25 cellular contexts compared by ENCODE assay signal in the genomic region with DNA sequence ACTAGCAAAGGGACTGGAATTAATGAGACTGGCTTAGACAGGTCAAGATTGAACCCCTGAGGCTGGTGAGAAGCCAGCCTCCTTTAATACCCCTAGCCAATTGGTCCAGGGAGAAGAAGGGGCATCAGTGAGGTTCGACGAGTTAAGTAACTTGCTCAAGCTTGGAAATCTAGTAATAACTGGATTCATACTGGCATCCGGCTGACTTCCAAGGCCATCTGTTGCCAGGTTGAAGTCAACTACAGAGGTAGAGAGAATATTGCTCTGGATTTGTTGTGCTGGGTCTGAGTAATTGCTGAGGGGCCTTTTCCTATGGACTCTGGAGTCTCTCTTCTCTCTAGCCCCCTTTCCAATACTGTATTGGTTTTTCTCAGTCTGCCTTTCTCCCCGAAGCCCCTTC. TPM values are rescaled to one million over a fixed set of nuclear protein-coding genes. Genes with fewer than 3 reads are reported as not detected.
DNase-seq lines count a peak whose midpoint lies in the region; ATAC-seq and TF ChIP-seq lines count a peak whose summit lies in the region.
"Had no signal": no experiment of that assay in that cellular context is flagged by ENCODE, and none has a peak within 500 bp of the region (broad histone marks: within the 10 kb centered on the region; RNA-seq: fewer than 3 reads in every experiment).

No MANE protein-coding gene starts in this region.

- H3K36me3 ChIP-seq in CD8-positive, alpha-beta memory T cell (ENCODE audit: insufficient read depth, low read length), result peaks cover 9% of the 10 kb centered on the region
- H3K36me3 ChIP-seq in neutrophil, result peaks cover 45% of the 10 kb centered on the region

- no peak for TF ChIP-seq CTCF in neutrophil (IDR thresholded peaks at IDR 0.05)

- peak overlapping the region; percentile 61 for H3K27ac Mint-ChIP-seq in activated T-cell treated with anti-CD3 and anti-CD28 coated beads, Interleukin-2, amount 50 U/mL, for 24 hours
- H3K27ac Mint-ChIP-seq in activated T-cell treated with anti-CD3 and anti-CD28 coated beads, Interleukin-2, amount 50 U/mL, for 72 hours, result no peak overlapping the region
- H3K27ac Mint-ChIP-seq in CD8-positive, alpha-beta memory T cell, result peak overlapping the region in 5 of 8 donors; percentile 11 to 83 (median 63)
- peak overlapping the region; percentile 69 for H3K27ac Mint-ChIP-seq in activated T-helper 2 cell treated with anti-CD3 and anti-CD28 coated beads, Interferon-gamma antibody, Interleukin-2, Interleukin-4, amounts not matched to agents 10 μg/mL and 5 μg/mL and 100 μg/mL, durations not matched to agents 14 hours and 24 hours and 36 hours

- H3K36me3 Mint-ChIP-seq in activated T-cell treated with anti-CD3 and anti-CD28 coated beads, Interleukin-2, amount 50 U/mL, for 24 hours (ENCODE audit: low read depth), result peaks cover 48% of the 10 kb centered on the region
- peaks cover 2 to 11% of the 10 kb centered on the region in 2 donors for H3K36me3 Mint-ChIP-seq in activated T-cell treated with anti-CD3 and anti-CD28 coated beads, Interleukin-2, amount 50 U/mL, for 72 hours (ENCODE audit: insufficient read depth in 2 of 2)
- peaks cover 2 to 53% (median 5%) of the 10 kb centered on the region in 3 donors for H3K36me3 Mint-ChIP-seq in CD8-positive, alpha-beta memory T cell
- H3K36me3 Mint-ChIP-seq in activated T-helper 2 cell treated with anti-CD3 and anti-CD28 coated beads, Interferon-gamma antibody, Interleukin-2, Interleukin-4, amounts not matched to agents 10 μg/mL and 5 μg/mL and 100 μg/mL, durations not matched to agents 14 hours and 24 hours and 36 hours (ENCODE audit: low read depth), result peaks cover 42% of the 10 kb centered on the region

- H3K4me1 Mint-ChIP-seq in activated T-cell treated with anti-CD3 and anti-CD28 coated beads, Interleukin-2, amount 50 U/mL, for 24 hours (ENCODE audit: low read depth), result peaks cover 59% of the 10 kb centered on the region
- H3K4me1 Mint-ChIP-seq in activated T-cell treated with anti-CD3 and anti-CD28 coated beads, Interleukin-2, amount 50 U/mL, for 72 hours (ENCODE audit: low read depth), result peaks cover 57% of the 10 kb centered on the region
- H3K4me1 Mint-ChIP-seq in CD8-positive, alpha-beta memory T cell, result peaks cover 53 to 54% (median 53%) of the 10 kb centered on the region in 3 donors
- H3K4me1 Mint-ChIP-seq in activated T-helper 2 cell treated with anti-CD3 and anti-CD28 coated beads, Interferon-gamma antibody, Interleukin-2, Interleukin-4, amounts not matched to agents 10 μg/mL and 5 μg/mL and 100 μg/mL, durations not matched to agents 14 hours and 24 hours and 36 hours (ENCODE audit: low read depth), result peaks cover 41% of the 10 kb centered on the region

- peaks cover 18% of the 10 kb centered on the region for H3K4me1 ChIP-seq in CD8-positive, alpha-beta memory T cell (ENCODE audit: insufficient read depth, low read length)
- H3K4me1 ChIP-seq in neutrophil (ENCODE audit: control insufficient read depth in 1 of 2, insufficient read depth in 1 of 2, low read depth in 1 of 2, low read length in 1 of 2), result peaks cover 61% of the 10 kb centered on the region in 2 experiments
- H3K4me1 ChIP-seq: prostate gland had no signal

- H3K27me3 Mint-ChIP-seq in activated T-cell treated with anti-CD3 and anti-CD28 coated beads, Interleukin-2, amount 50 U/mL, for 24 hours, result no peaks in the 10 kb centered on the region
- H3K27me3 Mint-ChIP-seq in activated T-cell treated with anti-CD3 and anti-CD28 coated beads, Interleukin-2, amount 50 U/mL, for 72 hours (ENCODE audit: low read depth), result no peaks in the 10 kb centered on the region
- peaks cover 0 to 3% of the 10 kb centered on the region in 2 donors for H3K27me3 Mint-ChIP-seq in CD8-positive, alpha-beta memory T cell
- H3K27me3 Mint-ChIP-seq in activated T-helper 2 cell treated with anti-CD3 and anti-CD28 coated beads, Interferon-gamma antibody, Interleukin-2, Interleukin-4, amounts not matched to agents 10 μg/mL and 5 μg/mL and 100 μg/mL, durations not matched to agents 14 hours and 24 hours and 36 hours (ENCODE audit: low read depth), result no peaks in the 10 kb centered on the region

- no peaks in the 10 kb centered on the region for H3K27me3 ChIP-seq in CD8-positive, alpha-beta memory T cell (ENCODE audit: insufficient read depth, low read length, poor library complexity, severe bottlenecking)
- no peaks in the 10 kb centered on the region for H3K27me3 ChIP-seq in neutrophil
- H3K27me3 ChIP-seq: suprapubic skin had no signal

- no peak overlapping the region for H3K27ac ChIP-seq in CD8-positive, alpha-beta memory T cell (ENCODE audit: low read depth, low read length)
- H3K27ac ChIP-seq in neutrophil, result peak overlapping the region; percentile 60
- H3K27ac ChIP-seq: epithelial cell of prostate, HL-60, prostate gland, suprapubic skin had no signal

- CTCF ChIA-PET in CD8-positive, alpha-beta memory T cell (lab: Charles Lee), result interaction anchor here (1.1 to 5.6 kb wide), 4 partner anchors 15 to 205 kb away, joined by 3 to 42 read pairs (median 24); no protein-coding TSS in a partner anchor

- no peak for ATAC-seq in activated T-cell treated with anti-CD3 and anti-CD28 coated beads, Interleukin-2, amount 50 U/mL, for 72 hours (replicated peaks in 1 of 2)
- ATAC-seq in GM18867 (IDR thresholded peaks at IDR 0.05; ENCODE audit: unreplicated experiment), result no peak
- ATAC-seq: HCT116, SK-N-SH treated with all-trans-retinoic acid at 6 μM for 48 hours had no signal

- no peak overlapping the region for H3K4me3 ChIP-seq in CD8-positive, alpha-beta memory T cell (ENCODE audit: low read length)
- H3K4me3 ChIP-seq in neutrophil (ENCODE audit: low read depth in 1 of 2, low read length in 1 of 2), result no peak overlapping the region
- H3K4me3 ChIP-seq: prostate gland, suprapubic skin had no signal

- no peak for DNase-seq in activated T-cell treated with anti-CD3 and anti-CD28 coated beads, Interleukin-2, amount 50 U/mL, for 24 hours
- DNase-seq in activated T-cell treated with anti-CD3 and anti-CD28 coated beads, Interleukin-2, amount 50 U/mL, for 72 hours, result no peak
- DNase-seq in CD8-positive, alpha-beta memory T cell, result no peak
- no peak for DNase-seq in activated T-helper 2 cell treated with anti-CD3 and anti-CD28 coated beads, Interferon-gamma antibody, Interleukin-2, Interleukin-4, amounts not matched to agents 10 μg/mL and 5 μg/mL and 100 μg/mL, durations not matched to agents 14 hours and 24 hours and 36 hours (ENCODE audit: low spot score)
- DNase-seq in superior temporal gyrus (ENCODE audit: extremely low spot score), result no peak
- DNase-seq in midbrain (lab: John Stamatoyannopoulos, UW), result no peak
- DNase-seq: activated effector memory CD4-positive, alpha-beta T cell treated with Interleukin-2 at 50 U/mL for 16 hours; AML-193; Caco-2; cerebellar nuclear complex; NCI-H1105; NCI-H2029 treated with DMSO at 0.1 percent for 48 hours; NCI-H2227 treated with DMSO at 0.1 percent for 48 hours; NCI-H748 treated with DMSO at 0.1 percent for 48 hours; T-helper 9 cell had no signal

- no peak overlapping the region for H3K4me3 Mint-ChIP-seq in activated T-cell treated with anti-CD3 and anti-CD28 coated beads, Interleukin-2, amount 50 U/mL, for 24 hours
- H3K4me3 Mint-ChIP-seq in activated T-cell treated with anti-CD3 and anti-CD28 coated beads, Interleukin-2, amount 50 U/mL, for 72 hours, result no peak overlapping the region
- peak overlapping the region in 1 of 7 donors; percentile 5 for H3K4me3 Mint-ChIP-seq in CD8-positive, alpha-beta memory T cell
- H3K4me3 Mint-ChIP-seq in activated T-helper 2 cell treated with anti-CD3 and anti-CD28 coated beads, Interferon-gamma antibody, Interleukin-2, Interleukin-4, amounts not matched to agents 10 μg/mL and 5 μg/mL and 100 μg/mL, durations not matched to agents 14 hours and 24 hours and 36 hours (ENCODE audit: low read depth), result no peak overlapping the region
- H3K4me3 Mint-ChIP-seq: neural crest cell had no signal

- H3K9me3 ChIP-seq in CD8-positive, alpha-beta memory T cell (ENCODE audit: low read length), result no peaks in the 10 kb centered on the region
- H3K9me3 ChIP-seq in neutrophil, result no peaks in the 10 kb centered on the region
- H3K9me3 ChIP-seq: Caco-2, prostate gland, suprapubic skin had no signal

- no peaks in the 10 kb centered on the region for H3K9me3 Mint-ChIP-seq in activated T-cell treated with anti-CD3 and anti-CD28 coated beads, Interleukin-2, amount 50 U/mL, for 24 hours
- H3K9me3 Mint-ChIP-seq in activated T-cell treated with anti-CD3 and anti-CD28 coated beads, Interleukin-2, amount 50 U/mL, for 72 hours, result no peaks in the 10 kb centered on the region
- no peaks in the 10 kb centered on the region for H3K9me3 Mint-ChIP-seq in CD8-positive, alpha-beta memory T cell
- H3K9me3 Mint-ChIP-seq in activated T-helper 2 cell treated with anti-CD3 and anti-CD28 coated beads, Interferon-gamma antibody, Interleukin-2, Interleukin-4, amounts not matched to agents 10 μg/mL and 5 μg/mL and 100 μg/mL, durations not matched to agents 14 hours and 24 hours and 36 hours, result no peaks in the 10 kb centered on the region
- H3K9me3 Mint-ChIP-seq: neural crest cell had no signal

- intact Hi-C loops in activated T-helper 2 cell treated with anti-CD3 and anti-CD28 coated beads, Interferon-gamma antibody, Interleukin-2, Interleukin-4, amounts not matched to agents 10 μg/mL and 5 μg/mL and 100 μg/mL, durations not matched to agents 14 hours and 24 hours and 36 hours (cut with micrococcal nuclease), result loop anchor here (5.0 kb wide), 2 partner anchors 91 to 254 kb away; partner anchors contain the start of gene DYRK3

- POLR2A ChIA-PET in CD8-positive, alpha-beta memory T cell (lab: Charles Lee), result no interaction called here

RNA-seq across cellular contexts. Expression of gene IL19, which starts 42.6 kb away (rescaled TPM):
- not detected for total RNA-seq in activated T-cell treated with anti-CD3 and anti-CD28 coated beads, Interleukin-2, amount 50 U/mL, for 72 hours
- not detected for total RNA-seq in CD8-positive, alpha-beta memory T cell
- not detected for polyA plus RNA-seq in CD8-positive, alpha-beta memory T cell
- total RNA-seq in activated T-helper 2 cell treated with anti-CD3 and anti-CD28 coated beads, Interferon-gamma antibody, Interleukin-2, Interleukin-4, amounts not matched to agents 10 μg/mL and 5 μg/mL and 100 μg/mL, durations not matched to agents 14 hours and 24 hours and 36 hours, result not detected in 2 replicates
- total RNA-seq: Caco-2, neural crest cell, prostate gland, suprapubic skin, urinary bladder had no signal
- polyA plus RNA-seq: urinary bladder had no signal

RNA-seq across cellular contexts. Expression of gene MAPKAPK2, which starts 43.3 kb away (rescaled TPM):
- 100 to 1,000 TPM; 101 to 102 TPM for total RNA-seq in activated T-cell treated with anti-CD3 and anti-CD28 coated beads, Interleukin-2, amount 50 U/mL, for 72 hours
- total RNA-seq in CD8-positive, alpha-beta memory T cell, result 10 to 100 TPM; 78.4 to 79.1 TPM
- polyA plus RNA-seq in CD8-positive, alpha-beta memory T cell, result 5.0 TPM
- 92.3 and 98.8 TPM in 2 replicates for total RNA-seq in activated T-helper 2 cell treated with anti-CD3 and anti-CD28 coated beads, Interferon-gamma antibody, Interleukin-2, Interleukin-4, amounts not matched to agents 10 μg/mL and 5 μg/mL and 100 μg/mL, durations not matched to agents 14 hours and 24 hours and 36 hours

RNA-seq across cellular contexts. Expression of gene IL10, which starts 44.3 kb away (rescaled TPM):
- 1 to 10 TPM in 1 of 2 donors, under 1 TPM in 1; 0.77 to 2.3 TPM for total RNA-seq in activated T-cell treated with anti-CD3 and anti-CD28 coated beads, Interleukin-2, amount 50 U/mL, for 72 hours
- 1 to 10 TPM; 7.6 TPM for total RNA-seq in CD8-positive, alpha-beta memory T cell
- 0.33 TPM for polyA plus RNA-seq in CD8-positive, alpha-beta memory T cell
- 4.2 and 5.8 TPM in 2 replicates for total RNA-seq in activated T-helper 2 cell treated with anti-CD3 and anti-CD28 coated beads, Interferon-gamma antibody, Interleukin-2, Interleukin-4, amounts not matched to agents 10 μg/mL and 5 μg/mL and 100 μg/mL, durations not matched to agents 14 hours and 24 hours and 36 hours
- total RNA-seq: Caco-2, neural crest cell, prostate gland had no signal
